In genomic region chr9:87844471-87844870, GRCh38 we compare ENCODE assay signal across 32 cellular contexts. TPM values are rescaled to one million over a fixed set of nuclear protein-coding genes. Genes with fewer than 3 reads are reported as not detected.
"Had no signal": no experiment of that assay in that cellular context is flagged by ENCODE, and none has a peak within 500 bp of the region (broad histone marks: within the 10 kb centered on the region; RNA-seq: fewer than 3 reads in every experiment).

No MANE protein-coding gene starts in this region.

- ATAC-seq: foreskin keratinocyte; left colon; mucosa of descending colon; natural killer cell; pancreas; right lobe of liver; stimulated activated naive B cell treated with anti-CD40 and anti-IgM and Interleukin-4, amounts not matched to agents 10 μg/mL and 1 μg/mL and 100 μg/mL, for 72 hours; stimulated activated naive CD8-positive, alpha-beta T cell treated with anti-CD3 and anti-CD28 coated beads, Interleukin-15, amount 100 ng/mL, for 72 hours had no signal

- H3K4me3 Mint-ChIP-seq: immature natural killer cell; natural killer cell; neural progenitor cell; stimulated activated naive B cell treated with anti-CD40 and anti-IgM and Interleukin-4, amounts not matched to agents 10 μg/mL and 1 μg/mL and 100 μg/mL, for 72 hours; stimulated activated naive CD8-positive, alpha-beta T cell treated with anti-CD3 and anti-CD28 coated beads, Interleukin-15, amount 100 ng/mL, for 72 hours had no signal

- H3K9me3 Mint-ChIP-seq: immature natural killer cell; natural killer cell; neural progenitor cell; stimulated activated naive B cell treated with anti-CD40 and anti-IgM and Interleukin-4, amounts not matched to agents 10 μg/mL and 1 μg/mL and 100 μg/mL, for 72 hours; stimulated activated naive CD8-positive, alpha-beta T cell treated with anti-CD3 and anti-CD28 coated beads, Interleukin-15, amount 100 ng/mL, for 72 hours had no signal

- H3K4me3 ChIP-seq: colonic mucosa, mucosa of descending colon, neural progenitor cell, pancreas, prostate gland, right lobe of liver, spleen, thoracic aorta, transverse colon had no signal

- H3K27ac Mint-ChIP-seq: immature natural killer cell; natural killer cell; neural progenitor cell; stimulated activated naive B cell treated with anti-CD40 and anti-IgM and Interleukin-4, amounts not matched to agents 10 μg/mL and 1 μg/mL and 100 μg/mL, for 72 hours; stimulated activated naive CD8-positive, alpha-beta T cell treated with anti-CD3 and anti-CD28 coated beads, Interleukin-15, amount 100 ng/mL, for 72 hours had no signal

- H3K4me1 Mint-ChIP-seq: immature natural killer cell; natural killer cell; neural progenitor cell; stimulated activated naive B cell treated with anti-CD40 and anti-IgM and Interleukin-4, amounts not matched to agents 10 μg/mL and 1 μg/mL and 100 μg/mL, for 72 hours; stimulated activated naive CD8-positive, alpha-beta T cell treated with anti-CD3 and anti-CD28 coated beads, Interleukin-15, amount 100 ng/mL, for 72 hours had no signal

- DNase-seq: cerebellar nuclear complex; colonic mucosa; dermis blood vessel endothelial cell; foreskin keratinocyte; immature natural killer cell; kidney; left colon; mesendoderm; mucosa of descending colon; natural killer cell; nucleus accumbens; pancreas; right lobe of liver; spleen; stimulated activated CD4-positive, alpha-beta T cell treated with anti-CD3 and anti-CD28 coated beads, Interleukin-15, amount 100 ng/mL, for 24 hours; stimulated activated CD4-positive, alpha-beta T cell treated with anti-CD3 and anti-CD28 coated beads, Interleukin-1b, Interleukin-23, amount 100 ng/mL, for 48 hours; stimulated activated CD4-positive, alpha-beta T cell treated with anti-CD3 and anti-CD28 coated beads, Interleukin-4, amount 100 ng/mL, for 4 hours; stimulated activated naive B cell treated with anti-CD40 and anti-IgM and Interleukin-4, amounts not matched to agents 10 μg/mL and 1 μg/mL and 100 μg/mL, for 72 hours; stimulated activated naive CD8-positive, alpha-beta T cell treated with anti-CD3 and anti-CD28 coated beads, Interleukin-15, amount 100 ng/mL, for 72 hours; substantia nigra; transverse colon had no signal

- H3K36me3 Mint-ChIP-seq: immature natural killer cell; natural killer cell; neural progenitor cell; stimulated activated naive B cell treated with anti-CD40 and anti-IgM and Interleukin-4, amounts not matched to agents 10 μg/mL and 1 μg/mL and 100 μg/mL, for 72 hours had no signal

- H3K27me3 Mint-ChIP-seq: stimulated activated naive B cell treated with anti-CD40 and anti-IgM and Interleukin-4, amounts not matched to agents 10 μg/mL and 1 μg/mL and 100 μg/mL, for 72 hours; stimulated activated naive CD8-positive, alpha-beta T cell treated with anti-CD3 and anti-CD28 coated beads, Interleukin-15, amount 100 ng/mL, for 72 hours had no signal

RNA-seq across cellular contexts. Expression of gene SPATA31E1, which starts 38.2 kb away (rescaled TPM):
- total RNA-seq: cardiac septum, dermis blood vessel endothelial cell, epithelial cell of proximal tubule, foreskin keratinocyte, kidney, left colon, liver, lung microvascular endothelial cell, myocyte, natural killer cell, pancreas, renal cortical epithelial cell, right lobe of liver, skeletal muscle tissue, spleen, thoracic aorta, transverse colon, urinary bladder had no signal
